Comparison of ENCODE assay signal across 14 cellular contexts in the genomic region with DNA sequence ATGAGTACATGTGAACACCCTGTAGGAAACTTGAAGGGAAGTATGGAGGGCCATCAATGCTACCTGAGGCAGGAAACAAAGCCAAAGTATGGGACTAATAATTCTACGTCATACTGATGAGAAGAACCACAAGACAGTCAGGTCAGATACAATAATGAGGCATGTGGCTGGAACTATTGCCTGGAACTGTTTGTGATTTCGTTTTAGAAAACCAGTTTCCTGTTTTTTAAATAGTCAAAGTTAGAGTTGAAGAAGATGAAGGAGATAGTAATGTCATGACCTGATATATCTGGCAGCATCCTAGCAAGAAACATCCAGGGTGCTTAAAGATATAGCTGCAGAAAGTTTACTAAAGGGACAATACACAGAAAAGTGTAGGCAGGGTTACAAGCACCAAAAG.
DNase-seq lines count a peak whose midpoint lies in the region; ATAC-seq lines count a peak whose summit lies in the region.
"Had no signal": no experiment of that assay in that cellular context is flagged by ENCODE, and none has a peak within 500 bp of the region (broad histone marks: within the 10 kb centered on the region; RNA-seq: fewer than 3 reads in every experiment).

No MANE protein-coding gene starts in this region.

- H3K4me3 Mint-ChIP-seq in activated T-cell treated with anti-CD3 and anti-CD28 coated beads, Interleukin-2, amount 50 U/mL, for 24 hours: no peak overlapping the region
- peak overlapping the region; percentile 3 for H3K4me3 Mint-ChIP-seq in activated CD4-positive, alpha-beta memory T cell treated with anti-CD3 and anti-CD28 coated beads, Interleukin-2, amount 10 ng/mL, durations not matched to agents 7 days and 5 days
- no peak overlapping the region for H3K4me3 Mint-ChIP-seq in stimulated activated naive B cell treated with anti-CD40 and anti-IgM and Interleukin-4, amounts not matched to agents 10 μg/mL and 1 μg/mL and 100 μg/mL, for 72 hours

- no peaks in the 10 kb centered on the region for H3K27me3 Mint-ChIP-seq in activated T-cell treated with anti-CD3 and anti-CD28 coated beads, Interleukin-2, amount 50 U/mL, for 24 hours
- H3K27me3 Mint-ChIP-seq in activated CD4-positive, alpha-beta memory T cell treated with anti-CD3 and anti-CD28 coated beads, Interleukin-2, amount 10 ng/mL, durations not matched to agents 7 days and 5 days: no peaks in the 10 kb centered on the region
- H3K27me3 Mint-ChIP-seq in stimulated activated naive B cell treated with anti-CD40 and anti-IgM and Interleukin-4, amounts not matched to agents 10 μg/mL and 1 μg/mL and 100 μg/mL, for 72 hours: no peaks in the 10 kb centered on the region

- no peak for DNase-seq in activated T-cell treated with anti-CD3 and anti-CD28 coated beads, Interleukin-2, amount 50 U/mL, for 24 hours
- no peak for DNase-seq in activated T-cell treated with anti-CD3 and anti-CD28 coated beads, Interleukin-2, amount 50 U/mL, for 48 hours
- no peak for DNase-seq in activated CD4-positive, alpha-beta memory T cell treated with anti-CD3 and anti-CD28 coated beads, Interleukin-2, amount 10 ng/mL, durations not matched to agents 7 days and 5 days
- no peak for DNase-seq in stimulated activated naive B cell treated with anti-CD40 and anti-IgM and Interleukin-4, amounts not matched to agents 10 μg/mL and 1 μg/mL and 100 μg/mL, for 72 hours
- no peak for DNase-seq in SW 1271 (lab: John Stamatoyannopoulos, UW)
- DNase-seq in DMS114 treated with DMSO at 0.1 percent for 48 hours (lab: John Stamatoyannopoulos, UW; ENCODE audit: unreplicated experiment): no peak
- no peak for DNase-seq in nucleus accumbens (lab: John Stamatoyannopoulos, UW)
- DNase-seq: activated CD4-positive, alpha-beta T cell treated with anti-CD3 and anti-CD28 coated beads for 1 hour; adrenal gland; foreskin keratinocyte; NCI-H2029 treated with DMSO at 0.1 percent for 48 hours; tibial artery had no signal

- H3K36me3 Mint-ChIP-seq in activated T-cell treated with anti-CD3 and anti-CD28 coated beads, Interleukin-2, amount 50 U/mL, for 24 hours (ENCODE audit: low read depth): no peaks in the 10 kb centered on the region
- H3K36me3 Mint-ChIP-seq in activated CD4-positive, alpha-beta memory T cell treated with anti-CD3 and anti-CD28 coated beads, Interleukin-2, amount 10 ng/mL, durations not matched to agents 7 days and 5 days (ENCODE audit: low read depth): peaks cover 37% of the 10 kb centered on the region
- no peaks in the 10 kb centered on the region for H3K36me3 Mint-ChIP-seq in stimulated activated naive B cell treated with anti-CD40 and anti-IgM and Interleukin-4, amounts not matched to agents 10 μg/mL and 1 μg/mL and 100 μg/mL, for 72 hours

- H3K27ac Mint-ChIP-seq in activated T-cell treated with anti-CD3 and anti-CD28 coated beads, Interleukin-2, amount 50 U/mL, for 24 hours: peak overlapping the region; percentile 9
- peak overlapping the region; percentile 89 for H3K27ac Mint-ChIP-seq in activated CD4-positive, alpha-beta memory T cell treated with anti-CD3 and anti-CD28 coated beads, Interleukin-2, amount 10 ng/mL, durations not matched to agents 7 days and 5 days
- H3K27ac Mint-ChIP-seq in stimulated activated naive B cell treated with anti-CD40 and anti-IgM and Interleukin-4, amounts not matched to agents 10 μg/mL and 1 μg/mL and 100 μg/mL, for 72 hours: peak overlapping the region; percentile 65

- no peaks in the 10 kb centered on the region for H3K9me3 Mint-ChIP-seq in activated T-cell treated with anti-CD3 and anti-CD28 coated beads, Interleukin-2, amount 50 U/mL, for 24 hours
- H3K9me3 Mint-ChIP-seq in activated CD4-positive, alpha-beta memory T cell treated with anti-CD3 and anti-CD28 coated beads, Interleukin-2, amount 10 ng/mL, durations not matched to agents 7 days and 5 days: peaks cover 3% of the 10 kb centered on the region
- no peaks in the 10 kb centered on the region for H3K9me3 Mint-ChIP-seq in stimulated activated naive B cell treated with anti-CD40 and anti-IgM and Interleukin-4, amounts not matched to agents 10 μg/mL and 1 μg/mL and 100 μg/mL, for 72 hours

- peak; percentile 24 for ATAC-seq in HG02759 (IDR thresholded peaks at IDR 0.05; ENCODE audit: unreplicated experiment)
- no peak for ATAC-seq in stimulated activated naive B cell treated with anti-CD40 and anti-IgM and Interleukin-4, amounts not matched to agents 10 μg/mL and 1 μg/mL and 100 μg/mL, for 72 hours (replicated peaks)
- ATAC-seq: A549, foreskin keratinocyte had no signal

- CTCF ChIA-PET in activated CD4-positive, alpha-beta memory T cell treated with anti-CD3 and anti-CD28 coated beads, Interleukin-2, amount 10 ng/mL, durations not matched to agents 7 days and 5 days (lab: Charles Lee): no interaction called here

- POLR2A ChIA-PET in activated CD4-positive, alpha-beta memory T cell treated with anti-CD3 and anti-CD28 coated beads, Interleukin-2, amount 10 ng/mL, durations not matched to agents 7 days and 5 days (lab: Charles Lee): interaction anchor here (1.0 to 4.6 kb wide), 4 partner anchors 11 to 303 kb away, joined by 3 to 29 read pairs (median 4); a partner anchor contains a TSS

- H3K4me1 Mint-ChIP-seq in activated T-cell treated with anti-CD3 and anti-CD28 coated beads, Interleukin-2, amount 50 U/mL, for 24 hours (ENCODE audit: low read depth): peaks cover 85% of the 10 kb centered on the region
- H3K4me1 Mint-ChIP-seq in activated CD4-positive, alpha-beta memory T cell treated with anti-CD3 and anti-CD28 coated beads, Interleukin-2, amount 10 ng/mL, durations not matched to agents 7 days and 5 days: peaks cover 84% of the 10 kb centered on the region
- H3K4me1 Mint-ChIP-seq in stimulated activated naive B cell treated with anti-CD40 and anti-IgM and Interleukin-4, amounts not matched to agents 10 μg/mL and 1 μg/mL and 100 μg/mL, for 72 hours: peaks cover 57 to 79% of the 10 kb centered on the region in 2 donors

Comparison
In these comparisons a context has a peak if more than half of its experiments do, and no peak if none do; other contexts are left out.
1. H3K27ac Mint-ChIP-seq: peak in every context shown above with its lines; median percentile 89 in activated CD4-positive, alpha-beta memory T cell treated with anti-CD3 and anti-CD28 coated beads, Interleukin-2, amount 10 ng/mL, durations not matched to agents 7 days and 5 days; 65 in stimulated activated naive B cell treated with anti-CD40 and anti-IgM and Interleukin-4, amounts not matched to agents 10 μg/mL and 1 μg/mL and 100 μg/mL, for 72 hours; 9 in activated T-cell treated with anti-CD3 and anti-CD28 coated beads, Interleukin-2, amount 50 U/mL, for 24 hours.